ENCODE assay signal across 1 cellular context in genomic region chr19:42096255-42096837, GRCh38.
TF ChIP-seq lines count a peak whose summit lies in the region.

No MANE protein-coding gene starts in this region.

TF ChIP-seq in H1, 55 proteins besides CTCF, POLR2A, EP300 and RAD21:
- TF ChIP-seq NANOG (IDR thresholded peaks at IDR 0.05; ENCODE audit: insufficient read depth, low read depth, low read length, poor library complexity, severe bottlenecking): no peak
- TF ChIP-seq KDM1A (IDR thresholded peaks at IDR 0.05; ENCODE audit: borderline replicate concordance, low read length): peak; percentile 78; the same call in 1 of the 2 replicates
